27 cellular contexts compared by ENCODE assay signal in the genomic region with DNA sequence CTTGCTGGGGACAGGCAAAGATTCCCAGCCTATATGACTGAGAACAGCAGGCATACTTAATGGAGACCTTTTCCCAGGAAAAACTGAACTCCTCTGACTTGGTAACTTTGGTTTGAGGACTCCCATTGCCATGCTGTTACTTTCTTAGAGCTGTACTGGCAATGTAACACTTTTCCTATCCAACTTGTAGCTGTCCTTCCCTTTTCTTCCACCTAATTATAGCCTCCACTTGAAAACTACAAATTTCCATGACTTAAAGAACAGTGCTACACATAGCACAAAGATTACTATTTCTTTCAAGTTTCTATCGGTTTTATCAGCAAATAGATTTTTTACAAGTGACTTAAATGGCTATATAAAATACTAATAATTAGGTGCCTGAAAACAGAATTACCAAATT.
"Had no signal": no experiment of that assay in that cellular context is flagged by ENCODE, and none has a peak within 500 bp of the region (broad histone marks: within the 10 kb centered on the region; RNA-seq: fewer than 3 reads in every experiment).

No MANE protein-coding gene starts in this region.

- DNase-seq: activated B cell treated with CpG ODN at 0.5 μM for 24 hours; activated CD4-positive, alpha-beta T cell treated with anti-CD3 and anti-CD28 coated beads, Interleukin-2, amount 50 U/mL, for 1 hour; activated CD8-positive, alpha-beta T cell treated with anti-CD3 and anti-CD28 coated beads for 36 hours; activated gamma-delta T cell treated with Interleukin-2 at 50 U/mL for 16 hours; activated naive CD4-positive, alpha-beta T cell treated with anti-CD3 and anti-CD28 coated beads, Interleukin-2, amount 50 U/mL, for 16 hours; activated T-cell treated with anti-CD3 and anti-CD28 coated beads, Interleukin-2, amount 50 U/mL, for 4 hours; amniotic stem cell; endodermal cell; foreskin keratinocyte; islet precursor cell; lower lobe of right lung; mesenchymal stem cell; mucosa of descending colon; right lobe of liver; stimulated activated CD4-positive, alpha-beta T cell treated with anti-CD3 and anti-CD28 coated beads, Interleukin-1b, Interleukin-23, amount 100 ng/mL, for 48 hours; stimulated activated naive B cell treated with anti-CD40 and anti-IgM and Interleukin-4, amounts not matched to agents 10 μg/mL and 1 μg/mL and 100 μg/mL, for 72 hours; T-helper 2 cell; tibial artery; upper lobe of right lung had no signal

- H3K36me3 Mint-ChIP-seq: natural killer cell treated with Interleukin-12 subunit alpha and Interleukin-12 subunit beta and Interleukin-15 and Interleukin-18, amount 100 ng/mL, for 72 hours had no signal

- FAIRE-seq: astrocyte had no signal

- H3K4me3 Mint-ChIP-seq: activated B cell treated with CpG ODN at 0.5 μM for 24 hours; activated CD8-positive, alpha-beta T cell treated with anti-CD3 and anti-CD28 coated beads for 36 hours; activated T-cell treated with anti-CD3 and anti-CD28 coated beads, Interleukin-2, amount 50 U/mL, for 4 hours; activated T-helper 17 cell treated with anti-CD3 and anti-CD28 coated beads, Interleukin-2, amount 50 U/mL, for 72 hours; central memory CD8-positive, alpha-beta T cell; dendritic cell treated with granulocyte-macrophage colony-stimulating factor and Interleukin-4, amounts not matched to agents 40 ng/mL and 50 ng/mL, for 4 days; endodermal cell; natural killer cell treated with Interleukin-12 subunit alpha and Interleukin-12 subunit beta and Interleukin-15 and Interleukin-18, amount 100 ng/mL, for 72 hours; stimulated activated naive B cell treated with anti-CD40 and anti-IgM and Interleukin-4, amounts not matched to agents 10 μg/mL and 1 μg/mL and 100 μg/mL, for 72 hours had no signal

- H3K4me1 ChIP-seq: lower lobe of right lung, right lobe of liver, suprapubic skin, upper lobe of right lung had no signal

- H3K27me3 ChIP-seq: esophagus muscularis mucosa, foreskin keratinocyte, right lobe of liver, suprapubic skin, tibial artery, upper lobe of right lung had no signal

- H3K9me3 Mint-ChIP-seq: activated B cell treated with CpG ODN at 0.5 μM for 24 hours; activated T-cell treated with anti-CD3 and anti-CD28 coated beads, Interleukin-2, amount 50 U/mL, for 4 hours; activated T-helper 17 cell treated with anti-CD3 and anti-CD28 coated beads, Interleukin-2, amount 50 U/mL, for 72 hours; central memory CD8-positive, alpha-beta T cell; dendritic cell treated with granulocyte-macrophage colony-stimulating factor and Interleukin-4, amounts not matched to agents 40 ng/mL and 50 ng/mL, for 4 days; endodermal cell; natural killer cell treated with Interleukin-12 subunit alpha and Interleukin-12 subunit beta and Interleukin-15 and Interleukin-18, amount 100 ng/mL, for 72 hours; stimulated activated naive B cell treated with anti-CD40 and anti-IgM and Interleukin-4, amounts not matched to agents 10 μg/mL and 1 μg/mL and 100 μg/mL, for 72 hours had no signal

- H3K27ac ChIP-seq: esophagus muscularis mucosa, foreskin keratinocyte, lower lobe of right lung, right lobe of liver, skin epidermis, suprapubic skin, tibial artery, upper lobe of right lung had no signal

- H3K9me3 ChIP-seq: esophagus muscularis mucosa, lower lobe of right lung, mucosa of descending colon, right lobe of liver, suprapubic skin, tibial artery, upper lobe of right lung had no signal

- H3K4me3 ChIP-seq: esophagus muscularis mucosa, lower lobe of right lung, mucosa of descending colon, right lobe of liver, skin epidermis, suprapubic skin, tibial artery, upper lobe of right lung had no signal

- H3K27ac Mint-ChIP-seq: activated B cell treated with CpG ODN at 0.5 μM for 24 hours; activated CD8-positive, alpha-beta T cell treated with anti-CD3 and anti-CD28 coated beads for 36 hours; activated T-helper 17 cell treated with anti-CD3 and anti-CD28 coated beads, Interleukin-2, amount 50 U/mL, for 72 hours; dendritic cell treated with granulocyte-macrophage colony-stimulating factor and Interleukin-4, amounts not matched to agents 40 ng/mL and 50 ng/mL, for 4 days; endodermal cell; natural killer cell treated with Interleukin-12 subunit alpha and Interleukin-12 subunit beta and Interleukin-15 and Interleukin-18, amount 100 ng/mL, for 72 hours; stimulated activated naive B cell treated with anti-CD40 and anti-IgM and Interleukin-4, amounts not matched to agents 10 μg/mL and 1 μg/mL and 100 μg/mL, for 72 hours had no signal

- H3K36me3 ChIP-seq: lower lobe of right lung, right lobe of liver, upper lobe of right lung had no signal

- H3K27me3 Mint-ChIP-seq: activated B cell treated with CpG ODN at 0.5 μM for 24 hours; activated CD8-positive, alpha-beta T cell treated with anti-CD3 and anti-CD28 coated beads for 36 hours; activated T-helper 17 cell treated with anti-CD3 and anti-CD28 coated beads, Interleukin-2, amount 50 U/mL, for 72 hours; central memory CD8-positive, alpha-beta T cell; dendritic cell treated with granulocyte-macrophage colony-stimulating factor and Interleukin-4, amounts not matched to agents 40 ng/mL and 50 ng/mL, for 4 days; natural killer cell treated with Interleukin-12 subunit alpha and Interleukin-12 subunit beta and Interleukin-15 and Interleukin-18, amount 100 ng/mL, for 72 hours; stimulated activated naive B cell treated with anti-CD40 and anti-IgM and Interleukin-4, amounts not matched to agents 10 μg/mL and 1 μg/mL and 100 μg/mL, for 72 hours had no signal

- ATAC-seq: activated CD8-positive, alpha-beta T cell treated with anti-CD3 and anti-CD28 coated beads for 36 hours; activated T-cell treated with anti-CD3 and anti-CD28 coated beads, Interleukin-2, amount 50 U/mL, for 4 hours; activated T-helper 17 cell treated with anti-CD3 and anti-CD28 coated beads, Interleukin-2, amount 50 U/mL, for 72 hours; foreskin keratinocyte; lower lobe of right lung; mucosa of descending colon; natural killer cell treated with Interleukin-12 subunit alpha and Interleukin-12 subunit beta and Interleukin-15 and Interleukin-18, amount 100 ng/mL, for 72 hours; right lobe of liver; stimulated activated naive B cell treated with anti-CD40 and anti-IgM and Interleukin-4, amounts not matched to agents 10 μg/mL and 1 μg/mL and 100 μg/mL, for 72 hours; upper lobe of right lung had no signal
